In genomic region chr20:33518071-33518470, GRCh38 we compare ENCODE assay signal across 12 cellular contexts. TPM values are rescaled to one million over a fixed set of nuclear protein-coding genes. Genes with fewer than 3 reads are reported as not detected.
DNase-seq lines count a peak whose midpoint lies in the region; ATAC-seq and TF ChIP-seq lines count a peak whose summit lies in the region.
"Had no signal": no experiment of that assay in that cellular context is flagged by ENCODE, and none has a peak within 500 bp of the region (broad histone marks: within the 10 kb centered on the region; RNA-seq: fewer than 3 reads in every experiment).

No MANE protein-coding gene starts in this region.

- H3K4me3 ChIP-seq in AG04449 (ENCODE audit: low read depth, low read length) = no peak overlapping the region; the same call in 1 of the 2 replicates

- CTCF ChIA-PET in AG04449 (lab: Yijun Ruan, JAX) = interaction anchor here (1.0 to 1.5 kb wide), 2 partner anchors 8 to 11 kb away, joined by 3 to 5 read pairs; no protein-coding TSS in a partner anchor
- CTCF ChIA-PET in activated CD4-positive, alpha-beta memory T cell treated with anti-CD3 and anti-CD28 coated beads, Interleukin-2, amount 10 ng/mL, durations not matched to agents 7 days and 5 days (lab: Charles Lee) = interaction anchor here (0.7 kb wide), 1 partner anchor 141 kb away, joined by 3 read pairs; no protein-coding TSS in a partner anchor

- H3K9me3 Mint-ChIP-seq in effector memory CD8-positive, alpha-beta T cell = no peaks in the 10 kb centered on the region
- H3K9me3 Mint-ChIP-seq in activated CD4-positive, alpha-beta memory T cell treated with anti-CD3 and anti-CD28 coated beads, Interleukin-2, amount 10 ng/mL, durations not matched to agents 7 days and 5 days = no peaks in the 10 kb centered on the region

- H3K27me3 Mint-ChIP-seq in effector memory CD8-positive, alpha-beta T cell = no peaks in the 10 kb centered on the region
- H3K27me3 Mint-ChIP-seq in activated CD4-positive, alpha-beta memory T cell treated with anti-CD3 and anti-CD28 coated beads, Interleukin-2, amount 10 ng/mL, durations not matched to agents 7 days and 5 days = no peaks in the 10 kb centered on the region

- H3K4me1 Mint-ChIP-seq in effector memory CD8-positive, alpha-beta T cell (ENCODE audit: low read depth in 2 of 2) = peaks cover 8 to 10% of the 10 kb centered on the region in 2 donors
- peaks cover 12% of the 10 kb centered on the region for H3K4me1 Mint-ChIP-seq in activated CD4-positive, alpha-beta memory T cell treated with anti-CD3 and anti-CD28 coated beads, Interleukin-2, amount 10 ng/mL, durations not matched to agents 7 days and 5 days

- ATAC-seq in effector memory CD8-positive, alpha-beta T cell (replicated peaks) = no peak
- ATAC-seq: Right ventricle myocardium inferior had no signal

- POLR2A ChIA-PET in AG04449 (lab: Yijun Ruan, JAX) = no interaction called here
- POLR2A ChIA-PET in activated CD4-positive, alpha-beta memory T cell treated with anti-CD3 and anti-CD28 coated beads, Interleukin-2, amount 10 ng/mL, durations not matched to agents 7 days and 5 days (lab: Charles Lee) = interaction anchor here (1.5 kb wide), 1 partner anchor 19 kb away, joined by 3 read pairs; no protein-coding TSS in a partner anchor

- peak overlapping the region in 1 of 2 donors; percentile 28 for H3K27ac Mint-ChIP-seq in effector memory CD8-positive, alpha-beta T cell
- no peak overlapping the region for H3K27ac Mint-ChIP-seq in activated CD4-positive, alpha-beta memory T cell treated with anti-CD3 and anti-CD28 coated beads, Interleukin-2, amount 10 ng/mL, durations not matched to agents 7 days and 5 days

- H3K4me3 Mint-ChIP-seq in effector memory CD8-positive, alpha-beta T cell = no peak overlapping the region
- no peak overlapping the region for H3K4me3 Mint-ChIP-seq in activated CD4-positive, alpha-beta memory T cell treated with anti-CD3 and anti-CD28 coated beads, Interleukin-2, amount 10 ng/mL, durations not matched to agents 7 days and 5 days

- peaks cover 4% of the 10 kb centered on the region for H3K36me3 Mint-ChIP-seq in effector memory CD8-positive, alpha-beta T cell (ENCODE audit: insufficient read depth)
- H3K36me3 Mint-ChIP-seq in activated CD4-positive, alpha-beta memory T cell treated with anti-CD3 and anti-CD28 coated beads, Interleukin-2, amount 10 ng/mL, durations not matched to agents 7 days and 5 days (ENCODE audit: low read depth) = no peaks in the 10 kb centered on the region

- TF ChIP-seq CTCF in AG04449 (IDR thresholded peaks at IDR 0.05; ENCODE audit: insufficient read depth, low read length, missing control alignments) = no peak

- DNase-seq in AG04449 (ENCODE audit: low read depth, low spot score) = peak; percentile 29
- DNase-seq in HK-2 (ENCODE audit: unreplicated experiment) = peak; percentile 81
- peak; percentile 76 for DNase-seq in astrocyte of the hippocampus (ENCODE audit: low read depth, low spot score)
- peak; percentile 89 for DNase-seq in kidney glomerular epithelial cell (lab: John Stamatoyannopoulos, UW)
- DNase-seq in NCI-H1694 (lab: John Stamatoyannopoulos, UW) = no peak
- DNase-seq in activated effector memory CD4-positive, alpha-beta T cell treated with anti-CD3 and anti-CD28 coated beads, Interleukin-2, amount 50 U/mL, for 16 hours = no peak
- no peak for DNase-seq in effector memory CD8-positive, alpha-beta T cell
- DNase-seq in activated CD4-positive, alpha-beta memory T cell treated with anti-CD3 and anti-CD28 coated beads, Interleukin-2, amount 10 ng/mL, durations not matched to agents 7 days and 5 days = no peak
- DNase-seq: activated CD4-positive, alpha-beta T cell treated with anti-CD3 and anti-CD28 coated beads, Interleukin-2, amount 50 U/mL, for 1 hour; C1 segment of cervical spinal cord; NCI-H2029 treated with DMSO at 0.1 percent for 48 hours had no signal

RNA-seq across cellular contexts. Expression of gene CBFA2T2, which starts 28.2 kb away (rescaled TPM):
- total RNA-seq in activated CD4-positive, alpha-beta memory T cell treated with anti-CD3 and anti-CD28 coated beads, Interleukin-2, amount 10 ng/mL, durations not matched to agents 7 days and 5 days = 10 to 100 TPM; 19.2 to 20.3 TPM

Comparison
In these comparisons a context has a peak if more than half of its experiments do, and no peak if none do; other contexts are left out.
1. DNase-seq: peak in AG04449 (single experiment), HK-2 (single experiment), astrocyte of the hippocampus (single experiment) and kidney glomerular epithelial cell (single experiment); none in NCI-H1694 (single experiment), activated effector memory CD4-positive, alpha-beta T cell treated with anti-CD3 and anti-CD28 coated beads, Interleukin-2, amount 50 U/mL, for 16 hours (single experiment), effector memory CD8-positive, alpha-beta T cell (0 of 3) and activated CD4-positive, alpha-beta memory T cell treated with anti-CD3 and anti-CD28 coated beads, Interleukin-2, amount 10 ng/mL, durations not matched to agents 7 days and 5 days (single experiment).